ENCODE assay signal across 20 cellular contexts in the genomic region with DNA sequence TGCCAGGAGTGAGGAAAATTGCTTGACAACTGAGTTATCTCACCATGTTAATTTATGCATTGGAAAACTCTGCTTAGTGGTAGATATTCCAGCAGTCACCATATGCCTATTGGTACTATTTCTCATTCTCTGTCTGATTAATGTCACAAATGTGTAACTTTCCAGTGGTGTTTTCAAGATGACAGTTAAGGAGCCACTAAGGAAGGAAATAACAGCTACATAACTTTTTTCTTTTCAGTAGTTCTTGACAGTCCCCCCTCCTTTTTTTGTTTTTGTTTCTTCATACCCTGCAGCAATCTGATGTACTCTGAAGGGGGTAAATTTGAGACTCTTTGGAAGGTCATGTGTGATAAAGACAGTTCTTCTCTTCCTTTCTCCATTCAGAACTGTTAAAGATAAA. TPM values are rescaled to one million over a fixed set of nuclear protein-coding genes. Genes with fewer than 3 reads are reported as not detected.
DNase-seq lines count a peak whose midpoint lies in the region; ATAC-seq and TF ChIP-seq lines count a peak whose summit lies in the region.
"Had no signal": no experiment of that assay in that cellular context is flagged by ENCODE, and none has a peak within 500 bp of the region (broad histone marks: within the 10 kb centered on the region; RNA-seq: fewer than 3 reads in every experiment).

No MANE protein-coding gene starts in this region.

- H3K4me3 ChIP-seq in MM.1S (ENCODE audit: low read length): no peak overlapping the region
- H3K4me3 ChIP-seq: A549, GM12878 had no signal

- no peaks in the 10 kb centered on the region for H3K9me2 ChIP-seq in MM.1S (replicated peaks; ENCODE audit: insufficient read depth, low read length)

- H3K36me3 Mint-ChIP-seq in activated CD4-positive, alpha-beta T cell treated with anti-CD3 and anti-CD28 coated beads, Interleukin-2, amount 10 ng/mL, durations not matched to agents 24 days and 14 days (ENCODE audit: low read depth): peaks cover 30% of the 10 kb centered on the region
- peaks cover 26% of the 10 kb centered on the region for H3K36me3 Mint-ChIP-seq in activated naive CD8-positive, alpha-beta T cell treated with anti-CD3 and anti-CD28 coated beads, Interleukin-2, amount 50 U/mL, for 24 hours (ENCODE audit: low read depth)

- peak overlapping the region; percentile 93 for H3K27ac Mint-ChIP-seq in activated CD4-positive, alpha-beta T cell treated with anti-CD3 and anti-CD28 coated beads, Interleukin-2, amount 10 ng/mL, durations not matched to agents 24 days and 14 days
- peak overlapping the region; percentile 91 for H3K27ac Mint-ChIP-seq in activated naive CD8-positive, alpha-beta T cell treated with anti-CD3 and anti-CD28 coated beads, Interleukin-2, amount 50 U/mL, for 24 hours
- H3K27ac Mint-ChIP-seq: type B pancreatic cell had no signal

- H3K27me3 ChIP-seq in MM.1S (replicated peaks; ENCODE audit: insufficient read depth, low read length): no peaks in the 10 kb centered on the region

- peaks cover 25% of the 10 kb centered on the region for H3F3A ChIP-seq in MM.1S (ENCODE audit: insufficient read depth, low read length)

- 0 out of 2 replicates have a peak, but pooled peaks cover 8% of the 10 kb centered on the region for H4K20me1 ChIP-seq in MM.1S (ENCODE audit: insufficient read depth, low read length)

- H3K27ac ChIP-seq in MM.1S (ENCODE audit: low read length): peak overlapping the region; percentile 94; the same call in 1 of the 2 replicates
- H3K27ac ChIP-seq: A549 had no signal

- H3K79me2 ChIP-seq in MM.1S (ENCODE audit: low read length): peaks cover 84% of the 10 kb centered on the region

- no peaks in the 10 kb centered on the region for H3K9me3 ChIP-seq in MM.1S (replicated peaks; ENCODE audit: insufficient read depth, low read length)
- H3K9me3 ChIP-seq: A549 had no signal

- H2AFZ ChIP-seq in MM.1S (ENCODE audit: low read length): no peak overlapping the region

- H3K9ac ChIP-seq in MM.1S (ENCODE audit: low read length): no peak overlapping the region

- no peak for TF ChIP-seq CTCF in MM.1S (IDR thresholded peaks at IDR 0.05; ENCODE audit: low read length)

- peak; percentile 55 for ATAC-seq in activated naive CD8-positive, alpha-beta T cell treated with anti-CD3 and anti-CD28 coated beads, Interleukin-2, amount 50 U/mL, for 24 hours
- ATAC-seq in stimulated activated naive CD8-positive, alpha-beta T cell treated with anti-CD3 and anti-CD28 coated beads, Interleukin-15, Interleukin-2, amounts not matched to agents 100 U/mL and 50 U/mL, for 24 hours: peak; percentile 59
- ATAC-seq in GM21447 (IDR thresholded peaks at IDR 0.05; ENCODE audit: unreplicated experiment): no peak
- ATAC-seq: HepG2 had no signal

- H3K4me2 ChIP-seq in MM.1S (ENCODE audit: low read depth, low read length): peak overlapping the region; percentile 93; the same call in 1 of the 2 replicates
- H3K4me2 ChIP-seq: A549 had no signal

- DNase-seq in activated CD4-positive, alpha-beta T cell treated with anti-CD3 and anti-CD28 coated beads, Interleukin-2, amount 10 ng/mL, durations not matched to agents 24 days and 14 days: no peak
- DNase-seq in activated CD4-positive, alpha-beta T cell treated with anti-CD3 and anti-CD28 coated beads, Interleukin-2, amount 50 U/mL, for 48 hours: no peak
- DNase-seq in MM.1S: no peak
- no peak for DNase-seq in activated naive CD8-positive, alpha-beta T cell treated with anti-CD3 and anti-CD28 coated beads, Interleukin-2, amount 50 U/mL, for 24 hours
- DNase-seq in stimulated activated naive CD8-positive, alpha-beta T cell treated with anti-CD3 and anti-CD28 coated beads, Interleukin-15, Interleukin-2, amounts not matched to agents 100 U/mL and 50 U/mL, for 24 hours: no peak
- no peak for DNase-seq in cardiac septum (ENCODE audit: low spot score)
- DNase-seq in stimulated activated naive CD4-positive, alpha-beta T cell treated with Interleukin-2 at 50 U/mL for 16 hours (lab: John Stamatoyannopoulos, UW): no peak
- DNase-seq: activated CD4-positive, alpha-beta T cell treated with anti-CD3 and anti-CD28 coated beads for 1 hour; activated effector memory CD4-positive, alpha-beta T cell treated with anti-CD3 and anti-CD28 coated beads, Interleukin-2, amount 50 U/mL, for 16 hours; COR-L47; effector CD4-positive, alpha-beta T cell; H7; midbrain; NCI-H1105 treated with DMSO at 0.1 percent for 48 hours; stimulated activated CD4-positive, alpha-beta T cell treated with anti-CD3 and anti-CD28 coated beads, Interleukin-2, amount 100 ng/mL, for 48 hours had no signal

- peaks cover 38% of the 10 kb centered on the region for H3K4me1 ChIP-seq in MM.1S (ENCODE audit: low read length)

- H3K4me1 Mint-ChIP-seq in activated CD4-positive, alpha-beta T cell treated with anti-CD3 and anti-CD28 coated beads, Interleukin-2, amount 10 ng/mL, durations not matched to agents 24 days and 14 days: peaks cover 45% of the 10 kb centered on the region
- H3K4me1 Mint-ChIP-seq in activated naive CD8-positive, alpha-beta T cell treated with anti-CD3 and anti-CD28 coated beads, Interleukin-2, amount 50 U/mL, for 24 hours: peaks cover 25% of the 10 kb centered on the region

- peak overlapping the region; percentile 70 for H3K4me3 Mint-ChIP-seq in activated CD4-positive, alpha-beta T cell treated with anti-CD3 and anti-CD28 coated beads, Interleukin-2, amount 10 ng/mL, durations not matched to agents 24 days and 14 days
- peak overlapping the region; percentile 67 for H3K4me3 Mint-ChIP-seq in activated naive CD8-positive, alpha-beta T cell treated with anti-CD3 and anti-CD28 coated beads, Interleukin-2, amount 50 U/mL, for 24 hours
- H3K4me3 Mint-ChIP-seq: type B pancreatic cell had no signal

- no peaks in the 10 kb centered on the region; the same call in 1 of the 2 replicates for H3K36me3 ChIP-seq in MM.1S (replicated peaks; ENCODE audit: insufficient read depth, low read length)

- intact Hi-C loops in activated CD4-positive, alpha-beta T cell treated with anti-CD3 and anti-CD28 coated beads, Interleukin-2, amount 10 ng/mL, durations not matched to agents 24 days and 14 days (cut with micrococcal nuclease): loop anchor here (1.0 kb wide), 5 partner anchors 30 to 56 kb away; no protein-coding TSS in a partner anchor
- intact Hi-C loops in cardiac septum (cut with DNase I): no loop called here

- H3K9me3 Mint-ChIP-seq in activated CD4-positive, alpha-beta T cell treated with anti-CD3 and anti-CD28 coated beads, Interleukin-2, amount 10 ng/mL, durations not matched to agents 24 days and 14 days: peaks cover 9% of the 10 kb centered on the region
- H3K9me3 Mint-ChIP-seq in activated naive CD8-positive, alpha-beta T cell treated with anti-CD3 and anti-CD28 coated beads, Interleukin-2, amount 50 U/mL, for 24 hours: peaks cover 4% of the 10 kb centered on the region
- H3K9me3 Mint-ChIP-seq: type B pancreatic cell had no signal

- no peaks in the 10 kb centered on the region for H3K27me3 Mint-ChIP-seq in activated CD4-positive, alpha-beta T cell treated with anti-CD3 and anti-CD28 coated beads, Interleukin-2, amount 10 ng/mL, durations not matched to agents 24 days and 14 days
- no peaks in the 10 kb centered on the region for H3K27me3 Mint-ChIP-seq in activated naive CD8-positive, alpha-beta T cell treated with anti-CD3 and anti-CD28 coated beads, Interleukin-2, amount 50 U/mL, for 24 hours
- H3K27me3 Mint-ChIP-seq: type B pancreatic cell had no signal

RNA-seq across cellular contexts. Expression of a gene that starts 13.1 kb away (rescaled TPM):
- 28.0 and 30.2 TPM in 2 replicates for total RNA-seq in activated CD4-positive, alpha-beta T cell treated with anti-CD3 and anti-CD28 coated beads, Interleukin-2, amount 10 ng/mL, durations not matched to agents 24 days and 14 days
- 7.1 TPM for total RNA-seq in cardiac septum
